27 cellular contexts compared by ENCODE assay signal in the genomic region with DNA sequence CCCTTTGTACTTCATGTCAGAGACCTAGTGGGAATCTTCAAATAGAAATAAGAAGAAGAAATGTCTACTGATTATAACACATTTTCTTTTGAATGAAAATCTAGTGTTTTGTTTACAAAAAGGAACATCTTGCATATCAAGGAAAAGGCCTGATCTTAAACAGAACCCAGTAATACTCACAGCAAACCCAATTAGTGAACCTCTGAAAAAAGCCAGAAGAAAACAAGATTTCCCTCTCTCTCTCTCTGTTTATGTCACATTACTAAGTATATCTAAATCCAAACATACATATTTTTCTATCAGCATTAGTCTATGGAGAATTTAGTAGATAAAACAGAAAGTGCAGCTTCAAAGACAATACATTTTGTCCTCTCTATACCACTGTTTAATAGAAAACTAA.
"Had no signal": no experiment of that assay in that cellular context is flagged by ENCODE, and none has a peak within 500 bp of the region (broad histone marks: within the 10 kb centered on the region; RNA-seq: fewer than 3 reads in every experiment).

No MANE protein-coding gene starts in this region.

- H3K27me3 ChIP-seq: colonic mucosa, esophagus muscularis mucosa, esophagus squamous epithelium, foreskin keratinocyte, gastrocnemius medialis, gastroesophageal sphincter, heart left ventricle, heart right ventricle had no signal

- DNase-seq: colonic mucosa; cortex of kidney; dermis blood vessel endothelial cell; dorsolateral prefrontal cortex; effector CD4-positive, alpha-beta T cell; effector CD8-positive, alpha-beta T cell; effector memory CD4-positive, alpha-beta T cell; effector memory CD8-positive, alpha-beta T cell; endodermal cell; erythroblast; esophagus squamous epithelium; foreskin fibroblast; foreskin keratinocyte; foreskin melanocyte; gastrocnemius medialis; glutamatergic neuron; head of caudate nucleus; heart left ventricle; heart right ventricle had no signal

- H3K36me3 ChIP-seq: colonic mucosa, esophagus muscularis mucosa, esophagus squamous epithelium, gastrocnemius medialis, gastroesophageal sphincter, heart left ventricle, heart right ventricle had no signal

- ATAC-seq: effector memory CD8-positive, alpha-beta T cell; esophagus mucosa; foreskin keratinocyte; gastrocnemius medialis; gastroesophageal sphincter; heart left ventricle; heart right ventricle had no signal

- H3K27ac ChIP-seq: colonic mucosa, coronary artery, dorsolateral prefrontal cortex, epithelial cell of prostate, esophagus muscularis mucosa, esophagus squamous epithelium, foreskin keratinocyte, gastrocnemius medialis, gastroesophageal sphincter, heart left ventricle, heart right ventricle had no signal

- H3K4me1 ChIP-seq: colonic mucosa, esophagus squamous epithelium, gastrocnemius medialis, gastroesophageal sphincter had no signal

- FAIRE-seq: colon, endothelial cell of umbilical vein, frontal cortex had no signal

- H3K9me3 ChIP-seq: colonic mucosa, esophagus muscularis mucosa, esophagus squamous epithelium, gastrocnemius medialis, gastroesophageal sphincter, heart left ventricle, heart right ventricle had no signal

- H3K4me3 ChIP-seq: colonic mucosa, coronary artery, dorsolateral prefrontal cortex, esophagus muscularis mucosa, esophagus squamous epithelium, gastrocnemius medialis, gastroesophageal sphincter, heart left ventricle, heart right ventricle had no signal
